In genomic region chr12:47944685-47945340, GRCh38 we compare ENCODE assay signal across 1 cellular context.
TF ChIP-seq lines count a peak whose summit lies in the region.

No MANE protein-coding gene starts in this region.

TF ChIP-seq in H1, 55 proteins besides CTCF, POLR2A, EP300 and RAD21:
- TF ChIP-seq EGR1 (IDR thresholded peaks at IDR 0.05; ENCODE audit: borderline replicate concordance, low read depth, low read length): no peak
- TF ChIP-seq SP1 (IDR thresholded peaks at IDR 0.05; ENCODE audit: low read depth, low read length): no peak
- TF ChIP-seq HDAC6 (IDR thresholded peaks at IDR 0.05; ENCODE audit: low read depth, low read length): no peak
